Comparison of ENCODE assay signal across 1 cellular context in genomic region chr1:38997901-38998190, GRCh38.
TF ChIP-seq lines count a peak whose summit lies in the region.

No MANE protein-coding gene starts in this region.

TF ChIP-seq in HepG2, 621 proteins besides CTCF, POLR2A, EP300 and RAD21:
- TF ChIP-seq, protein P1, sequence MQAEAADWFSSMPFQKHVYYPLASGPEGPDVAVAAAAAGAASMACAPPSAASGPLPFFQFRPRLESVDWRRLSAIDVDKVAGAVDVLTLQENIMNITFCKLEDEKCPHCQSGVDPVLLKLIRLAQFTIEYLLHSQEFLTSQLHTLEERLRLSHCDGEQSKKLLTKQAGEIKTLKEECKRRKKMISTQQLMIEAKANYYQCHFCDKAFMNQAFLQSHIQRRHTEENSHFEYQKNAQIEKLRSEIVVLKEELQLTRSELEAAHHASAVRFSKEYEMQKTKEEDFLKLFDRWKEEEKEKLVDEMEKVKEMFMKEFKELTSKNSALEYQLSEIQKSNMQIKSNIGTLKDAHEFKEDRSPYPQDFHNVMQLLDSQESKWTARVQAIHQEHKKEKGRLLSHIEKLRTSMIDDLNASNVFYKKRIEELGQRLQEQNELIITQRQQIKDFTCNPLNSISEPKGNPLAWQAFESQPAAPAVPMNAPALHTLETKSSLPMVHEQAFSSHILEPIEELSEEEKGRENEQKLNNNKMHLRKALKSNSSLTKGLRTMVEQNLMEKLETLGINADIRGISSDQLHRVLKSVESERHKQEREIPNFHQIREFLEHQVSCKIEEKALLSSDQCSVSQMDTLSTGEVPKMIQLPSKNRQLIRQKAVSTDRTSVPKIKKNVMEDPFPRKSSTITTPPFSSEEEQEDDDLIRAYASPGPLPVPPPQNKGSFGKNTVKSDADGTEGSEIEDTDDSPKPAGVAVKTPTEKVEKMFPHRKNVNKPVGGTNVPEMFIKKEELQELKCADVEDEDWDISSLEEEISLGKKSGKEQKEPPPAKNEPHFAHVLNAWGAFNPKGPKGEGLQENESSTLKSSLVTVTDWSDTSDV (CRISPR knock-in tag; IDR thresholded peaks at IDR 0.05) = no peak
- no peak for TF ChIP-seq ZFP36 (IDR thresholded peaks at IDR 0.05; ENCODE audit: borderline replicate concordance, low read depth, low read length, partially characterized antibody)
- TF ChIP-seq ZNF281 (CRISPR knock-in tag; IDR thresholded peaks at IDR 0.05; ENCODE audit: borderline replicate concordance) = peak; percentile 81
